ENCODE assay signal across 1 cellular context in the genomic region with DNA sequence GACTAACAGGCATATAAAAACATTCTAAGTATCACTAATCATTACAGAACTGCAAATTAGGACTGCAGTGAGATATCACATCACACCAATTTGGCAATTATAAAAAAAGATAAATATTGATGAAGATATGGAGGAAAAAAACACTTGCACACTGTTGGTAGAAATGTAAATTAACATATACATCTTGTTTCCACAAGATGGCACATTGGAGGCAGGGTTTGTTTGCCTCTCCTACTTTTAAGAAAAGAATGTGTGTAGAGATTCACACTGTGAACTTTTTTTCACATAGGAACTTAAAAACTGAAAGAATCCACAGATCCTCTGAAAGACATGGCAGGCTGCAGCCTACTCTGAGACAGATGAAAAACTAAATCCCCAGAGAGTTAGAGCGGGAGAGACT.
TF ChIP-seq lines count a peak whose summit lies in the region.

No MANE protein-coding gene starts in this region.

TF ChIP-seq in H1, 55 proteins besides CTCF, POLR2A, EP300 and RAD21:
- TF ChIP-seq, protein P1, sequence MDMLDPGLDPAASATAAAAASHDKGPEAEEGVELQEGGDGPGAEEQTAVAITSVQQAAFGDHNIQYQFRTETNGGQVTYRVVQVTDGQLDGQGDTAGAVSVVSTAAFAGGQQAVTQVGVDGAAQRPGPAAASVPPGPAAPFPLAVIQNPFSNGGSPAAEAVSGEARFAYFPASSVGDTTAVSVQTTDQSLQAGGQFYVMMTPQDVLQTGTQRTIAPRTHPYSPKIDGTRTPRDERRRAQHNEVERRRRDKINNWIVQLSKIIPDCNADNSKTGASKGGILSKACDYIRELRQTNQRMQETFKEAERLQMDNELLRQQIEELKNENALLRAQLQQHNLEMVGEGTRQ (IDR thresholded peaks at IDR 0.05; ENCODE audit: low read length): no peak
- TF ChIP-seq SP4 (IDR thresholded peaks at IDR 0.05; ENCODE audit: low read length) (no peak), SIN3A (conservative IDR thresholded peaks at IDR 0.05 in 1 of 2, IDR thresholded peaks at IDR 0.05 in 1 of 2; ENCODE audit: low read depth in 1 of 2, low read length in 2 of 2) (no peak), SIRT6 (IDR thresholded peaks at IDR 0.05; ENCODE audit: low read length) (no peak), FOSL1 (IDR thresholded peaks at IDR 0.05; ENCODE audit: insufficient read depth, low read depth, low read length) (no peak)
